ENCODE assay signal across 21 cellular contexts in genomic region chr7:44220046-44220720, GRCh38. TPM values are rescaled to one million over a fixed set of nuclear protein-coding genes. Genes with fewer than 3 reads are reported as not detected.
DNase-seq lines count a peak whose midpoint lies in the region; ATAC-seq and TF ChIP-seq lines count a peak whose summit lies in the region.
"Had no signal": no experiment of that assay in that cellular context is flagged by ENCODE, and none has a peak within 500 bp of the region (broad histone marks: within the 10 kb centered on the region; RNA-seq: fewer than 3 reads in every experiment).

No MANE protein-coding gene starts in this region.

- H3K27me3 ChIP-seq in SK-N-SH (ENCODE audit: insufficient read depth): no peaks in the 10 kb centered on the region
- H3K27me3 ChIP-seq in spleen (replicated peaks in 1 of 7): peaks cover 0 to 15% (median under 1%) of the 10 kb centered on the region in 7 donors

- in situ Hi-C loops in G401 (cut with HindIII; ENCODE audit: low sequenced_read_pairs): no loop called here

- H3K4me3 ChIP-seq in SK-N-SH (ENCODE audit: low read depth in 2 of 2, low read length in 1 of 2): no peak overlapping the region
- H3K4me3 ChIP-seq in spleen: no peak overlapping the region

- H3K36me3 ChIP-seq in SK-N-SH (replicated peaks in 1 of 2; ENCODE audit: control insufficient read depth in 1 of 2, insufficient read depth in 2 of 2, low read length in 1 of 2): no peaks in the 10 kb centered on the region
- H3K36me3 ChIP-seq in spleen: no peaks in the 10 kb centered on the region

- peak; percentile 41 for DNase-seq in SK-N-SH
- peak; percentile 57 for DNase-seq in cardiac septum (ENCODE audit: low spot score)
- peak; percentile 87 for DNase-seq in mesenteric fat pad (ENCODE audit: low spot score)
- peak; percentile 73 for DNase-seq in spleen
- DNase-seq in G401 (ENCODE audit: low spot score): no peak
- no peak for DNase-seq in NCI-H2107 (lab: John Stamatoyannopoulos, UW)
- DNase-seq: Calu3; CD4-positive, CD25-positive, alpha-beta regulatory T cell; HCEC 1CT; KBM-7; MV-4-11; NCI-H1417; NCI-H1930; NCI-H2171; NCI-H446; NCI-H69; OCI-M1; RPMI8226 had no signal

- H3K4me1 ChIP-seq in SK-N-SH (ENCODE audit: control insufficient read depth in 1 of 2, insufficient read depth in 2 of 2, low read depth in 1 of 2, low read length in 1 of 2) (peaks cover 0 to 58% of the 10 kb centered on the region in 2 experiments; a peak in 1 of 4 replicates), spleen (no peaks in the 10 kb centered on the region)

- ATAC-seq in SK-N-SH treated with all-trans-retinoic acid at 6 μM for 48 hours: no peak
- ATAC-seq in HG02623 (IDR thresholded peaks at IDR 0.05; ENCODE audit: unreplicated experiment): no peak

- TF ChIP-seq CTCF in SK-N-SH (IDR thresholded peaks at IDR 0.05) (no peak), spleen (IDR thresholded peaks at IDR 0.05 in 8 of 11, conservative IDR thresholded peaks at IDR 0.05 in 3 of 11) (no peak)

- POLR2A ChIA-PET in SK-N-SH (lab: Yijun Ruan, JAX): no interaction called here

- no peak overlapping the region for H2AFZ ChIP-seq in SK-N-SH (ENCODE audit: low read depth)

- H3K9me2 ChIP-seq in SK-N-SH: no peaks in the 10 kb centered on the region

- no peak overlapping the region for H3K27ac ChIP-seq in SK-N-SH (ENCODE audit: low read depth in 2 of 2, low read length in 1 of 2)
- H3K27ac ChIP-seq in spleen: no peak overlapping the region
- H3K27ac ChIP-seq: 22Rv1 had no signal

- intact Hi-C loops in cardiac septum (cut with DNase I) (no loop called here), spleen (cut with DNase I; ENCODE audit: low total_unique reads) (no loop called here)

- H3K9me3 ChIP-seq in SK-N-SH (no peaks in the 10 kb centered on the region), spleen (no peaks in the 10 kb centered on the region)

- no peak overlapping the region for H3K9ac ChIP-seq in SK-N-SH

- no peaks in the 10 kb centered on the region for H3K79me2 ChIP-seq in SK-N-SH (ENCODE audit: insufficient read depth)

- H3K4me2 ChIP-seq in SK-N-SH: no peak overlapping the region

- TF ChIP-seq EP300 in SK-N-SH (IDR thresholded peaks at IDR 0.05; ENCODE audit: borderline replicate concordance in 1 of 2, low read depth in 1 of 2, low read length in 1 of 2): no peak

- CTCF ChIA-PET in SK-N-SH (lab: Yijun Ruan, JAX): interaction anchor here (0.8 to 6.9 kb wide), 4 partner anchors 14 to 255 kb away, joined by 3 to 70 read pairs (median 4); no protein-coding TSS in a partner anchor

- no peak for TF ChIP-seq RAD21 in SK-N-SH (IDR thresholded peaks at IDR 0.05; ENCODE audit: low read length)

- 0 out of 2 replicates have a peak, but pooled peaks cover 4% of the 10 kb centered on the region for H4K20me1 ChIP-seq in SK-N-SH (ENCODE audit: insufficient read depth)

- no peaks in the 10 kb centered on the region for H3F3A ChIP-seq in SK-N-SH (replicated peaks; ENCODE audit: insufficient read depth)

- no peak for TF ChIP-seq POLR2A in spleen (IDR thresholded peaks at IDR 0.05)

- 83% methylated on average over 27 of the region's 34 CpGs for WGBS in SK-N-SH (ENCODE audit: low lambda C conversion rate)
- 85 to 95% (median 93%) methylated on average over 23 to 34 of the region's 34 CpGs for WGBS in spleen, 5 donors

TF ChIP-seq in SK-N-SH, 30 proteins besides CTCF, POLR2A, EP300 and RAD21:
- TF ChIP-seq IRF3 (IDR thresholded peaks at IDR 0.05; ENCODE audit: low read depth, low read length) (no peak), ELF1 (IDR thresholded peaks at IDR 0.05) (no peak)

TF ChIP-seq in SK-N-SH treated with all-trans-retinoic acid at 6 μM for 48 hours, 23 proteins besides CTCF, POLR2A, EP300 and RAD21:
- TF ChIP-seq ZNF70 (CRISPR knock-in tag; IDR thresholded peaks at IDR 0.05): no peak
- no peak for TF ChIP-seq TOX (CRISPR knock-in tag; IDR thresholded peaks at IDR 0.05; ENCODE audit: borderline replicate concordance)
TF ChIP-seq in SK-N-SH treated with all-trans-retinoic acid at 6 μM for 48 hours: peak in this region for 0.

RNA-seq across cellular contexts. Expression of gene YKT6, which starts 19.4 kb away (rescaled TPM):
- 170 and 213 TPM in 2 replicates for polyA plus RNA-seq in SK-N-SH (2012; rRNA removed)
- 121 and 165 TPM in 2 replicates for polyA plus RNA-seq in SK-N-SH (2012; cell fraction: cytosol; rRNA removed)
- 211 and 221 TPM in 2 replicates for polyA plus RNA-seq in SK-N-SH (2012; cell fraction: nucleus; rRNA removed)
- 56.1 TPM for total RNA-seq in cardiac septum
- total RNA-seq in mesenteric fat pad: 77.4 TPM
- total RNA-seq in spleen: 10 to 100 TPM; 51.9 to 66.4 (median 56.6) TPM
- 10 to 100 TPM; 26.9 to 49.0 (median 30.1) TPM for polyA plus RNA-seq in spleen
- total RNA-seq in G401 (2014; rRNA removed; shearing (Covaris generic)): 93.8 and 96.2 TPM in 2 replicates

RNA-seq across cellular contexts. Expression of gene GCK, which starts 30.9 kb away (rescaled TPM):
- 1.1 and 1.6 TPM in 2 replicates for polyA plus RNA-seq in SK-N-SH (2012; rRNA removed)
- 0.55 and 1.0 TPM in 2 replicates for polyA plus RNA-seq in SK-N-SH (2012; cell fraction: cytosol; rRNA removed)
- polyA plus RNA-seq in SK-N-SH (2012; cell fraction: nucleus; rRNA removed): 0.83 and 1.1 TPM in 2 replicates
- total RNA-seq in cardiac septum: 3.7 TPM
- 0.48 TPM for total RNA-seq in mesenteric fat pad
- total RNA-seq in spleen: 1 to 10 TPM in 1 of 7 donors, under 1 TPM in 3, not detected in 3; 0.29 to 1.6 (median 0.49) TPM
- polyA plus RNA-seq in spleen: 1 to 10 TPM in 2 of 3 donors, under 1 TPM in 1; 0.55 to 1.7 (median 1.2) TPM
- total RNA-seq in G401 (2014; rRNA removed; shearing (Covaris generic)): not detected in 2 replicates
- total RNA-seq: Calu3; CD4-positive, CD25-positive, alpha-beta regulatory T cell had no signal

Comparison
In these comparisons a context has a peak if more than half of its experiments do, and no peak if none do; other contexts are left out.
1. DNase-seq: peak in SK-N-SH (single experiment), cardiac septum (single experiment), mesenteric fat pad (single experiment) and spleen (single experiment); none in G401 (single experiment) and NCI-H2107 (single experiment).